ENCODE assay signal across 1 cellular context in genomic region chr17:27294689-27295630, GRCh38.
TF ChIP-seq lines count a peak whose summit lies in the region.

No MANE protein-coding gene starts in this region.

TF ChIP-seq in IMR-90, 13 proteins besides CTCF, POLR2A, EP300 and RAD21 (continued from another document):
- TF ChIP-seq SMC3 (IDR thresholded peaks at IDR 0.05; ENCODE audit: low read depth, low read length): no peak
- TF ChIP-seq MAFK (IDR thresholded peaks at IDR 0.05; ENCODE audit: low read depth, low read length): no peak
- TF ChIP-seq FOS (IDR thresholded peaks at IDR 0.05; ENCODE audit: low read depth, low read length): no peak
- no peak for TF ChIP-seq BHLHE40 (IDR thresholded peaks at IDR 0.05; ENCODE audit: low read depth, low read length)
- TF ChIP-seq MXI1 (IDR thresholded peaks at IDR 0.05; ENCODE audit: borderline replicate concordance, low read depth, low read length): no peak
- TF ChIP-seq CEBPB (IDR thresholded peaks at IDR 0.05; ENCODE audit: low read depth, low read length): no peak
- TF ChIP-seq NFE2L2 (IDR thresholded peaks at IDR 0.05; ENCODE audit: low read depth, low read length): no peak
- TF ChIP-seq MAZ (IDR thresholded peaks at IDR 0.05; ENCODE audit: borderline replicate concordance, low read depth, low read length): no peak
- no peak for TF ChIP-seq CHD1 (IDR thresholded peaks at IDR 0.05; ENCODE audit: low read depth, low read length)
